In genomic region chr15:90315276-90315982, GRCh38 we compare ENCODE assay signal across 8 cellular contexts. TPM values are rescaled to one million over a fixed set of nuclear protein-coding genes. Genes with fewer than 3 reads are reported as not detected.
DNase-seq lines count a peak whose midpoint lies in the region; ATAC-seq, FAIRE-seq and TF ChIP-seq lines count a peak whose summit lies in the region.

No MANE protein-coding gene starts in this region.

- H4K20me1 ChIP-seq in HepG2 (ENCODE audit: insufficient read depth, low read length) = no peaks in the 10 kb centered on the region

- H3K4me3 ChIP-seq in coronary artery = peak overlapping the region; percentile 35
- no peak overlapping the region for H3K4me3 ChIP-seq in HepG2 (replicated peaks in 1 of 3; ENCODE audit: insufficient read depth in 1 of 3, low read depth in 2 of 3, low read length in 3 of 3)

- H3K27me3 ChIP-seq in HepG2 (ENCODE audit: control insufficient read depth in 1 of 2, insufficient read depth in 2 of 2, low read length in 2 of 2) = no peaks in the 10 kb centered on the region; a peak in 1 of 5 replicates

- no peak overlapping the region for H3K9ac ChIP-seq in HepG2 (ENCODE audit: insufficient read depth, low read depth, low read length)

- POLR2A ChIA-PET in HepG2 (lab: Yijun Ruan, JAX) = no interaction called here

- no TSS peak for BruUV-seq in HepG2 (replicated peaks; lab: Mats Ljungman, UMichigan)

- FAIRE-seq in HepG2 (lab: Jason Lieb, UNC) = no peak

- DNase-seq in HT1080 (ENCODE audit: low read depth) (peak; percentile 50), coronary artery (ENCODE audit: low spot score) (peak; percentile 91), HepG2 (ENCODE audit: low spot score) (peak; percentile 30), stromal cell of bone marrow (ENCODE audit: low read depth) (peak; percentile 86), NCI-H510A treated with DMSO at 0.1 percent for 48 hours (lab: John Stamatoyannopoulos, UW) (no peak), SHP77 treated with DMSO at 0.1 percent for 48 hours (lab: John Stamatoyannopoulos, UW) (no peak)

- H3K27ac ChIP-seq in coronary artery (peak overlapping the region; percentile 87 to 90), HepG2 (ENCODE audit: extremely low read length, insufficient read depth, low read length) (no peak overlapping the region)

- TF ChIP-seq RAD21 in HepG2 (CRISPR knock-in tag; IDR thresholded peaks at IDR 0.05) = no peak

- ATAC-seq in HepG2 (no peak), HG02588 (IDR thresholded peaks at IDR 0.05; ENCODE audit: unreplicated experiment) (no peak), HG03565 (IDR thresholded peaks at IDR 0.05; ENCODE audit: unreplicated experiment) (no peak)

- in situ Hi-C loops in HepG2 (cut with HindIII; ENCODE audit: extremely low pct_ligation_motif_present, low pct_unique_long_range_greater_than_20kb) = no loop called here

- H3K4me1 ChIP-seq in HepG2 (ENCODE audit: insufficient read depth, low read length) = 0 out of 2 replicates have a peak, but pooled peaks cover 4% of the 10 kb centered on the region

- 25% methylated on average over 5 of the region's 5 CpGs for WGBS in HepG2 (ENCODE audit: low lambda C conversion rate)

- CTCF ChIA-PET in HepG2 (lab: Yijun Ruan, JAX; ENCODE audit: low intra/inter-chr PET ratio, low total read pairs) = no interaction called here

- no peaks in the 10 kb centered on the region for H3K9me3 ChIP-seq in HepG2 (ENCODE audit: low read length)

- TF ChIP-seq POLR2A in HepG2 (IDR thresholded peaks at IDR 0.05; ENCODE audit: insufficient read depth in 1 of 2, low read depth in 2 of 2, low read length in 2 of 2) = no peak

- intact Hi-C loops in HepG2 (cut with micrococcal nuclease; ENCODE audit: unreplicated experiment) = no loop called here

- H3K79me2 ChIP-seq in HepG2 (ENCODE audit: insufficient read depth, low read length) = no peaks in the 10 kb centered on the region

- no peaks in the 10 kb centered on the region for H3K36me3 ChIP-seq in HepG2 (replicated peaks in 1 of 2; ENCODE audit: control insufficient read depth in 1 of 2, insufficient read depth in 2 of 2, low read length in 2 of 2)

- no peak for TF ChIP-seq EP300 in HepG2 (IDR thresholded peaks at IDR 0.05; ENCODE audit: low read depth in 2 of 2, low read length in 2 of 2)
- no peak for TF ChIP-seq EP300 in HepG2 (CRISPR knock-in tag; IDR thresholded peaks at IDR 0.05; ENCODE audit: borderline replicate concordance)

- no peak overlapping the region for H2AFZ ChIP-seq in HepG2 (ENCODE audit: low read length)

- TF ChIP-seq CTCF in coronary artery (IDR thresholded peaks at IDR 0.05) (no peak), HepG2 (CRISPR knock-in tag; IDR thresholded peaks at IDR 0.05) (no peak)

- H3K4me2 ChIP-seq in HepG2 (ENCODE audit: low read depth, low read length) = no peak overlapping the region

TF ChIP-seq in HepG2, 621 proteins besides CTCF, POLR2A, EP300 and RAD21:
- TF ChIP-seq BHLHE40 (IDR thresholded peaks at IDR 0.05; ENCODE audit: low read length) (no peak), SKIL (CRISPR knock-in tag; IDR thresholded peaks at IDR 0.05; ENCODE audit: borderline replicate concordance) (no peak), CEBPB (IDR thresholded peaks at IDR 0.05; ENCODE audit: borderline replicate concordance, low read depth, low read length) (peak; percentile 9; the same call in 1 of the 2 replicates), XRCC5 (optimal IDR thresholded peaks at IDR 0.05; ENCODE audit: low read length) (no peak)

RNA-seq across cellular contexts. Expression of gene ZNF774, which starts 36.7 kb away (rescaled TPM):
- total RNA-seq in HT1080 (2014; rRNA removed; shearing (Covaris generic)) = 0.76 and 0.87 TPM in 2 replicates
- 1.1 and 1.3 TPM in 2 replicates for polyA plus RNA-seq in HT1080 (2015; cell fraction: cytosol; rRNA removed)
- polyA plus RNA-seq in HT1080 (2015; cell fraction: nucleus; rRNA removed) = 1.5 and 2.5 TPM in 2 replicates
- total RNA-seq in HepG2 (2016; rRNA removed; fragmentation: Illumina TruSeq; extraction: Trizol) = 0.98 and 1.4 TPM in 2 replicates
- total RNA-seq in HepG2 (2016; cell fraction: cytosol; rRNA removed; fragmentation: Illumina TruSeq; extraction: Trizol; ENCODE audit: low read depth) = 0.09 and 1.2 TPM in 2 replicates
- total RNA-seq in HepG2 (2016; cell fraction: insoluble cytoplasmic fraction; rRNA removed; fragmentation: Illumina TruSeq; extraction: Trizol) = 0.89 and 1.7 TPM in 2 replicates
- 0.69 and 1.3 TPM in 2 replicates for total RNA-seq in HepG2 (2016; cell fraction: membrane; rRNA removed; fragmentation: Illumina TruSeq; extraction: Trizol)
- total RNA-seq in HepG2 (2016; cell fraction: nucleus; rRNA removed; fragmentation: Illumina TruSeq; extraction: Trizol) = 0.78 and 1.6 TPM in 2 replicates
- polyA plus RNA-seq in HepG2 (2011; rRNA removed) = 0.59 and 0.61 TPM in 2 replicates
- 0.31 and 0.60 TPM in 2 replicates for polyA plus RNA-seq in HepG2 (2011; cell fraction: cytosol; rRNA removed)
- 0.40 and 0.78 TPM in 2 replicates for polyA plus RNA-seq in HepG2 (2011; cell fraction: nucleus; rRNA removed)
- polyA plus RNA-seq in HepG2 (2012) = 0.52 and 0.92 TPM in 2 replicates
- polyA plus RNA-seq in HepG2 (2016; cell fraction: cytosol; fragmentation: Illumina TruSeq; extraction: Trizol; ENCODE audit: low read depth) = 1.0 and 1.1 TPM in 2 replicates
- polyA plus RNA-seq in HepG2 (2016; cell fraction: insoluble cytoplasmic fraction; fragmentation: Illumina TruSeq; extraction: Trizol; ENCODE audit: low read depth) = 0.79 and 1.3 TPM in 2 replicates
- 0.52 and 0.56 TPM in 2 replicates for polyA plus RNA-seq in HepG2 (2016; cell fraction: membrane; fragmentation: Illumina TruSeq; extraction: Trizol; ENCODE audit: low read depth)
- 1.7 and 3.0 TPM in 2 replicates for polyA plus RNA-seq in HepG2 (2016; cell fraction: nucleus; fragmentation: Illumina TruSeq; extraction: Trizol; ENCODE audit: insufficient read depth, low read depth)
- polyA minus RNA-seq in HepG2 (2011; rRNA and poly(A)+ RNA removed; ENCODE audit: low replicate concordance) = 0.54 and 2.1 TPM in 2 replicates
- 0.18 and 0.59 TPM in 2 replicates for polyA minus RNA-seq in HepG2 (2011; cell fraction: cytosol; rRNA and poly(A)+ RNA removed)
- 1.9 and 5.0 TPM in 2 replicates for polyA minus RNA-seq in HepG2 (2011; cell fraction: nucleus; rRNA and poly(A)+ RNA removed)

RNA-seq across cellular contexts. Expression of gene NGRN, which starts 50.0 kb away (rescaled TPM):
- total RNA-seq in HT1080 (2014; rRNA removed; shearing (Covaris generic)) = 65.3 and 82.5 TPM in 2 replicates
- polyA plus RNA-seq in HT1080 (2015; cell fraction: cytosol; rRNA removed) = 52.5 and 56.2 TPM in 2 replicates
- 35.0 and 35.2 TPM in 2 replicates for polyA plus RNA-seq in HT1080 (2015; cell fraction: nucleus; rRNA removed)
- total RNA-seq in HepG2 (2016; rRNA removed; fragmentation: Illumina TruSeq; extraction: Trizol) = 63.7 and 77.7 TPM in 2 replicates
- 11.5 and 13.8 TPM in 2 replicates for total RNA-seq in HepG2 (2016; cell fraction: cytosol; rRNA removed; fragmentation: Illumina TruSeq; extraction: Trizol; ENCODE audit: low read depth)
- total RNA-seq in HepG2 (2016; cell fraction: insoluble cytoplasmic fraction; rRNA removed; fragmentation: Illumina TruSeq; extraction: Trizol) = 60.1 and 83.0 TPM in 2 replicates
- total RNA-seq in HepG2 (2016; cell fraction: membrane; rRNA removed; fragmentation: Illumina TruSeq; extraction: Trizol) = 39.4 and 40.9 TPM in 2 replicates
- 26.7 and 28.3 TPM in 2 replicates for total RNA-seq in HepG2 (2016; cell fraction: nucleus; rRNA removed; fragmentation: Illumina TruSeq; extraction: Trizol)
- 39.8 and 44.2 TPM in 2 replicates for polyA plus RNA-seq in HepG2 (2011; rRNA removed)
- polyA plus RNA-seq in HepG2 (2011; cell fraction: cytosol; rRNA removed) = 31.8 and 47.0 TPM in 2 replicates
- polyA plus RNA-seq in HepG2 (2011; cell fraction: nucleus; rRNA removed) = 12.2 and 16.6 TPM in 2 replicates
- 42.4 and 48.2 TPM in 2 replicates for polyA plus RNA-seq in HepG2 (2012)
- polyA plus RNA-seq in HepG2 (2016; cell fraction: cytosol; fragmentation: Illumina TruSeq; extraction: Trizol; ENCODE audit: low read depth) = 13.2 and 14.3 TPM in 2 replicates
- polyA plus RNA-seq in HepG2 (2016; cell fraction: insoluble cytoplasmic fraction; fragmentation: Illumina TruSeq; extraction: Trizol; ENCODE audit: low read depth) = 79.7 and 93.5 TPM in 2 replicates
- 29.5 and 31.6 TPM in 2 replicates for polyA plus RNA-seq in HepG2 (2016; cell fraction: membrane; fragmentation: Illumina TruSeq; extraction: Trizol; ENCODE audit: low read depth)
- 39.0 and 42.2 TPM in 2 replicates for polyA plus RNA-seq in HepG2 (2016; cell fraction: nucleus; fragmentation: Illumina TruSeq; extraction: Trizol; ENCODE audit: insufficient read depth, low read depth)
- polyA minus RNA-seq in HepG2 (2011; rRNA and poly(A)+ RNA removed; ENCODE audit: low replicate concordance) = 32.4 and 58.8 TPM in 2 replicates
- 15.7 and 19.1 TPM in 2 replicates for polyA minus RNA-seq in HepG2 (2011; cell fraction: cytosol; rRNA and poly(A)+ RNA removed)
- 11.7 and 13.3 TPM in 2 replicates for polyA minus RNA-seq in HepG2 (2011; cell fraction: nucleus; rRNA and poly(A)+ RNA removed)

Comparison
In these comparisons a context has a peak if more than half of its experiments do, and no peak if none do; other contexts are left out.
1. DNase-seq: peak in HT1080 (single experiment), coronary artery (single experiment), HepG2 (single experiment) and stromal cell of bone marrow (single experiment); none in NCI-H510A treated with DMSO at 0.1 percent for 48 hours (single experiment) and SHP77 treated with DMSO at 0.1 percent for 48 hours (single experiment).